ENCODE assay signal across 13 cellular contexts in genomic region chr3:52047295-52047960, GRCh38. TPM values are rescaled to one million over a fixed set of nuclear protein-coding genes. Genes with fewer than 3 reads are reported as not detected.
DNase-seq lines count a peak whose midpoint lies in the region; ATAC-seq and TF ChIP-seq lines count a peak whose summit lies in the region.
"Had no signal": no experiment of that assay in that cellular context is flagged by ENCODE, and none has a peak within 500 bp of the region (broad histone marks: within the 10 kb centered on the region; RNA-seq: fewer than 3 reads in every experiment).

No MANE protein-coding gene starts in this region.

- ATAC-seq in lung (ENCODE audit: insufficient read depth, low FRiP score), result peak; percentile 46
- ATAC-seq in GM18873 (IDR thresholded peaks at IDR 0.05; ENCODE audit: low FRiP score, unreplicated experiment), result no peak

- WGBS in lung, 2 donors, result 63 to 82% methylated on average over 20 of the region's 20 CpGs
- 60 to 77% methylated on average over 7 to 15 of the region's 20 CpGs for WGBS in thyroid gland, 2 donors

- no peak overlapping the region for H3K4me3 Mint-ChIP-seq in dendritic cell treated with granulocyte-macrophage colony-stimulating factor and Interleukin-4, amounts not matched to agents 40 ng/mL and 50 ng/mL, for 4 days
- no peak overlapping the region for H3K4me3 Mint-ChIP-seq in activated T-cell treated with anti-CD3 and anti-CD28 coated beads, Interleukin-2, amount 50 U/mL, for 24 hours

- H3K36me3 Mint-ChIP-seq in dendritic cell treated with granulocyte-macrophage colony-stimulating factor and Interleukin-4, amounts not matched to agents 40 ng/mL and 50 ng/mL, for 4 days (ENCODE audit: low read depth), result peaks cover 47% of the 10 kb centered on the region
- peaks cover 42% of the 10 kb centered on the region for H3K36me3 Mint-ChIP-seq in activated T-cell treated with anti-CD3 and anti-CD28 coated beads, Interleukin-2, amount 50 U/mL, for 24 hours (ENCODE audit: low read depth)

- no peak for TF ChIP-seq POLR2A in thyroid gland (IDR thresholded peaks at IDR 0.05)

- H3K4me3 ChIP-seq in lung (no peak overlapping the region), thyroid gland (replicated peaks in 1 of 3) (no peak overlapping the region)
- H3K4me3 ChIP-seq: cardiac muscle cell, Peyer's patch had no signal

- DNase-seq in NCI-H460 (ENCODE audit: extremely low read depth, low read depth) (peak; percentile 34), lung (ENCODE audit: low spot score) (no peak), thyroid gland (peak; percentile 47 to 73), GDM1 (lab: John Stamatoyannopoulos, UW) (no peak), amniotic stem cell (lab: John Stamatoyannopoulos, UW) (no peak)
- DNase-seq in activated T-cell treated with anti-CD3 and anti-CD28 coated beads, Interleukin-2, amount 50 U/mL, for 24 hours, result no peak
- DNase-seq: activated CD4-positive, alpha-beta T cell treated with anti-CD3 and anti-CD28 coated beads, Interleukin-2, amount 50 U/mL, for 48 hours; MM.1S; Peyer's patch; small intestine had no signal

- H3K36me3 ChIP-seq in lung (ENCODE audit: control insufficient read depth in 2 of 2, insufficient read depth in 2 of 2, low read length in 2 of 2) (peaks cover 10 to 28% of the 10 kb centered on the region in 2 donors), thyroid gland (peaks cover 17 to 31% of the 10 kb centered on the region in 2 donors)

- H3K4me1 Mint-ChIP-seq in dendritic cell treated with granulocyte-macrophage colony-stimulating factor and Interleukin-4, amounts not matched to agents 40 ng/mL and 50 ng/mL, for 4 days (ENCODE audit: low read depth), result peaks cover 35% of the 10 kb centered on the region
- peaks cover 33% of the 10 kb centered on the region for H3K4me1 Mint-ChIP-seq in activated T-cell treated with anti-CD3 and anti-CD28 coated beads, Interleukin-2, amount 50 U/mL, for 24 hours (ENCODE audit: low read depth)

- H3K9me3 ChIP-seq in lung (ENCODE audit: control insufficient read depth in 2 of 2, insufficient read depth in 1 of 2, low read length in 1 of 2) (no peaks in the 10 kb centered on the region), thyroid gland (no peaks in the 10 kb centered on the region)
- H3K9me3 ChIP-seq: Peyer's patch had no signal

- peaks cover 6 to 56% of the 10 kb centered on the region in 2 donors for H3K4me1 ChIP-seq in lung (ENCODE audit: control insufficient read depth in 2 of 2, insufficient read depth in 2 of 2, low read length in 2 of 2)
- H3K4me1 ChIP-seq in thyroid gland, result peaks cover 13 to 47% of the 10 kb centered on the region in 2 donors

- no peak for TF ChIP-seq CTCF in lung (IDR thresholded peaks at IDR 0.05; ENCODE audit: control extremely low read depth, extremely low read depth)
- TF ChIP-seq CTCF in thyroid gland (IDR thresholded peaks at IDR 0.05), result no peak

- intact Hi-C loops in dendritic cell treated with granulocyte-macrophage colony-stimulating factor and Interleukin-4, amounts not matched to agents 40 ng/mL and 50 ng/mL, for 4 days (cut with micrococcal nuclease), result no loop called here
- intact Hi-C loops in thyroid gland (cut with DNase I), result no loop called here

- H3K27me3 ChIP-seq in lung (ENCODE audit: control insufficient read depth, insufficient read depth) (no peaks in the 10 kb centered on the region), thyroid gland (no peaks in the 10 kb centered on the region)
- H3K27me3 ChIP-seq: cardiac muscle cell, Peyer's patch had no signal

- no peaks in the 10 kb centered on the region for H3K27me3 Mint-ChIP-seq in dendritic cell treated with granulocyte-macrophage colony-stimulating factor and Interleukin-4, amounts not matched to agents 40 ng/mL and 50 ng/mL, for 4 days
- no peaks in the 10 kb centered on the region for H3K27me3 Mint-ChIP-seq in activated T-cell treated with anti-CD3 and anti-CD28 coated beads, Interleukin-2, amount 50 U/mL, for 24 hours

- no peaks in the 10 kb centered on the region for H3K9me3 Mint-ChIP-seq in dendritic cell treated with granulocyte-macrophage colony-stimulating factor and Interleukin-4, amounts not matched to agents 40 ng/mL and 50 ng/mL, for 4 days
- H3K9me3 Mint-ChIP-seq in activated T-cell treated with anti-CD3 and anti-CD28 coated beads, Interleukin-2, amount 50 U/mL, for 24 hours, result no peaks in the 10 kb centered on the region

- H3K27ac Mint-ChIP-seq in dendritic cell treated with granulocyte-macrophage colony-stimulating factor and Interleukin-4, amounts not matched to agents 40 ng/mL and 50 ng/mL, for 4 days, result peak overlapping the region; percentile 33
- no peak overlapping the region for H3K27ac Mint-ChIP-seq in activated T-cell treated with anti-CD3 and anti-CD28 coated beads, Interleukin-2, amount 50 U/mL, for 24 hours

- H3K27ac ChIP-seq in lung (ENCODE audit: low read depth in 1 of 2, low read length in 1 of 2) (peak overlapping the region; percentile 75 to 92), thyroid gland (peak overlapping the region in 1 of 3 donors; percentile 28)
- H3K27ac ChIP-seq: Peyer's patch had no signal

RNA-seq across cellular contexts. Expression of gene DUSP7, which starts 8.9 kb away (rescaled TPM):
- total RNA-seq in NCI-H460 (2014; rRNA removed; shearing (Covaris generic)), result 10.9 and 11.3 TPM in 2 replicates
- polyA plus RNA-seq in NCI-H460 (2014; cell fraction: nucleus; rRNA removed), result 10.0 and 10.2 TPM in 2 replicates
- total RNA-seq in lung (10 to 100 TPM; 16.5 to 36.2 TPM), thyroid gland (10 to 100 TPM in 3 of 4 donors, 1 to 10 TPM in 1; 6.9 to 10.6 (median 10.4) TPM)
- 10 to 100 TPM; 10.2 to 25.2 TPM for polyA plus RNA-seq in lung

RNA-seq across cellular contexts. Expression of gene RPL29, which starts 51.7 kb away (rescaled TPM):
- 1,557 and 1,701 TPM in 2 replicates for total RNA-seq in NCI-H460 (2014; rRNA removed; shearing (Covaris generic))
- polyA plus RNA-seq in NCI-H460 (2014; cell fraction: nucleus; rRNA removed), result 959 and 1,094 TPM in 2 replicates
- total RNA-seq in lung (100 to 1,000 TPM; 711 to 912 TPM), thyroid gland (1,000 to 10,000 TPM in 3 of 4 donors, 100 to 1,000 TPM in 1; 826 to 1,348 (median 1,271) TPM)
- 1,000 to 10,000 TPM; 1,556 to 2,402 TPM for polyA plus RNA-seq in lung

Comparison
In these comparisons a context has a peak if more than half of its experiments do, and no peak if none do; other contexts are left out.
1. DNase-seq: peak in NCI-H460 (single experiment) and thyroid gland (2 of 2); none in lung (single experiment), GDM1 (single experiment), activated T-cell treated with anti-CD3 and anti-CD28 coated beads, Interleukin-2, amount 50 U/mL, for 24 hours (single experiment) and amniotic stem cell (single experiment).